1 cellular context compared by ENCODE assay signal in genomic region chr3:115822572-115822971, GRCh38.
A peak's percentile ranks its signal among the peaks of the same experiment; 100 is the strongest.
TF ChIP-seq lines count a peak whose summit lies in the region.

No MANE protein-coding gene starts in this region.

TF ChIP-seq in HepG2, 621 proteins besides CTCF, POLR2A, EP300 and RAD21 (continued from another document and continues in another):
- TF ChIP-seq ZBTB37 (CRISPR knock-in tag; IDR thresholded peaks at IDR 0.05), result no peak
- no peak for TF ChIP-seq IKZF4 (CRISPR knock-in tag; IDR thresholded peaks at IDR 0.05; ENCODE audit: borderline replicate concordance, low read depth, not compliant biosample characterization)
- TF ChIP-seq ZNF282 (IDR thresholded peaks at IDR 0.05; ENCODE audit: partially characterized antibody), result no peak
- no peak for TF ChIP-seq HOXA7 (CRISPR knock-in tag; IDR thresholded peaks at IDR 0.05)
- TF ChIP-seq ZNF275 (CRISPR knock-in tag; IDR thresholded peaks at IDR 0.05; ENCODE audit: borderline replicate concordance), result no peak
- no peak for TF ChIP-seq RELA (CRISPR knock-in tag; IDR thresholded peaks at IDR 0.05)
- TF ChIP-seq TCF12 (IDR thresholded peaks at IDR 0.05), result no peak
- TF ChIP-seq TCF12 (CRISPR knock-in tag; IDR thresholded peaks at IDR 0.05), result 0 out of 2 replicates have a peak, but pooled peaks have one; percentile 34
- TF ChIP-seq ZNF292 (CRISPR knock-in tag; IDR thresholded peaks at IDR 0.05; ENCODE audit: borderline replicate concordance, low read depth), result no peak
- TF ChIP-seq HDAC2 (CRISPR knock-in tag; IDR thresholded peaks at IDR 0.05), result 0 out of 2 replicates have a peak, but pooled peaks have one; percentile 19
- TF ChIP-seq ZGPAT (CRISPR knock-in tag; IDR thresholded peaks at IDR 0.05), result peak; percentile 66; the same call in 1 of the 2 replicates
- TF ChIP-seq ATAD3A (CRISPR knock-in tag; IDR thresholded peaks at IDR 0.05), result no peak
- TF ChIP-seq CREM (IDR thresholded peaks at IDR 0.05), result peak; percentile 79
- no peak for TF ChIP-seq CREM (CRISPR knock-in tag; IDR thresholded peaks at IDR 0.05)
- no peak for TF ChIP-seq KLF9 (CRISPR knock-in tag; IDR thresholded peaks at IDR 0.05; ENCODE audit: low read depth)
- TF ChIP-seq ZNF788 (CRISPR knock-in tag; IDR thresholded peaks at IDR 0.05; ENCODE audit: borderline replicate concordance), result no peak
- TF ChIP-seq KLF11 (CRISPR knock-in tag; IDR thresholded peaks at IDR 0.05), result no peak
- no peak for TF ChIP-seq MXD3 (CRISPR knock-in tag; IDR thresholded peaks at IDR 0.05)
- no peak for TF ChIP-seq ZNF850 (CRISPR knock-in tag; conservative IDR thresholded peaks at IDR 0.05)
- TF ChIP-seq ZNF629 (CRISPR knock-in tag; conservative IDR thresholded peaks at IDR 0.05), result no peak
- no peak for TF ChIP-seq ZNF207 (IDR thresholded peaks at IDR 0.05; ENCODE audit: borderline replicate concordance)
- TF ChIP-seq ZNF562 (CRISPR knock-in tag; IDR thresholded peaks at IDR 0.05; ENCODE audit: borderline replicate concordance), result no peak
- TF ChIP-seq NFE2 (CRISPR knock-in tag; IDR thresholded peaks at IDR 0.05), result no peak
- TF ChIP-seq ZNF749 (CRISPR knock-in tag; IDR thresholded peaks at IDR 0.05; ENCODE audit: borderline replicate concordance), result no peak
- TF ChIP-seq ZNF33B (CRISPR knock-in tag; IDR thresholded peaks at IDR 0.05), result no peak
- no peak for TF ChIP-seq HOXA3 (CRISPR knock-in tag; IDR thresholded peaks at IDR 0.05)
- TF ChIP-seq ZZZ3 (CRISPR knock-in tag; IDR thresholded peaks at IDR 0.05; ENCODE audit: borderline replicate concordance), result no peak
- no peak for TF ChIP-seq ZNF326 (CRISPR knock-in tag; IDR thresholded peaks at IDR 0.05; ENCODE audit: borderline replicate concordance)
- TF ChIP-seq ZNF280B (CRISPR knock-in tag; IDR thresholded peaks at IDR 0.05; ENCODE audit: borderline replicate concordance), result no peak
- TF ChIP-seq MNT (IDR thresholded peaks at IDR 0.05), result no peak
- TF ChIP-seq ZNF713 (CRISPR knock-in tag; IDR thresholded peaks at IDR 0.05), result no peak
- no peak for TF ChIP-seq ZFP41 (CRISPR knock-in tag; IDR thresholded peaks at IDR 0.05; ENCODE audit: borderline replicate concordance)
- TF ChIP-seq ZXDC (CRISPR knock-in tag; IDR thresholded peaks at IDR 0.05), result no peak
- no peak for TF ChIP-seq DNMT1 (CRISPR knock-in tag; IDR thresholded peaks at IDR 0.05)
- no peak for TF ChIP-seq PREB (CRISPR knock-in tag; IDR thresholded peaks at IDR 0.05)
- no peak for TF ChIP-seq ZNF296 (CRISPR knock-in tag; conservative IDR thresholded peaks at IDR 0.05)
- TF ChIP-seq POGZ (CRISPR knock-in tag; IDR thresholded peaks at IDR 0.05), result peak; percentile 49
- TF ChIP-seq NR2F1 (CRISPR knock-in tag; IDR thresholded peaks at IDR 0.05), result no peak
- no peak for TF ChIP-seq ZNF652 (CRISPR knock-in tag; IDR thresholded peaks at IDR 0.05; ENCODE audit: borderline replicate concordance, low read depth)
- TF ChIP-seq ZNF230 (CRISPR knock-in tag; IDR thresholded peaks at IDR 0.05), result no peak
- no peak for TF ChIP-seq ONECUT2 (CRISPR knock-in tag; IDR thresholded peaks at IDR 0.05)
- no peak for TF ChIP-seq ARNT2 (CRISPR knock-in tag; IDR thresholded peaks at IDR 0.05; ENCODE audit: low read depth)
- TF ChIP-seq ZFP36 (IDR thresholded peaks at IDR 0.05; ENCODE audit: borderline replicate concordance, low read depth, low read length, partially characterized antibody), result no peak
- no peak for TF ChIP-seq WIZ (CRISPR knock-in tag; IDR thresholded peaks at IDR 0.05)
- TF ChIP-seq PHF8 (CRISPR knock-in tag; IDR thresholded peaks at IDR 0.05), result no peak
- no peak for TF ChIP-seq GABPA (IDR thresholded peaks at IDR 0.05; ENCODE audit: low read depth, low read length)
- TF ChIP-seq GABPA (CRISPR knock-in tag; IDR thresholded peaks at IDR 0.05; ENCODE audit: low read depth), result peak; percentile 35; the same call in 1 of the 2 replicates
- TF ChIP-seq PAX8 (CRISPR knock-in tag; IDR thresholded peaks at IDR 0.05; ENCODE audit: borderline replicate concordance), result no peak
- TF ChIP-seq ZFP91 (CRISPR knock-in tag; IDR thresholded peaks at IDR 0.05; ENCODE audit: borderline replicate concordance), result no peak
- peak; percentile 55; the same call in 1 of the 2 replicates for TF ChIP-seq ELF3 (CRISPR knock-in tag; IDR thresholded peaks at IDR 0.05)
- no peak for TF ChIP-seq ZNF564 (CRISPR knock-in tag; IDR thresholded peaks at IDR 0.05)
- no peak for TF ChIP-seq ZNF260 (CRISPR knock-in tag; IDR thresholded peaks at IDR 0.05; ENCODE audit: borderline replicate concordance, low read depth)
- no peak for TF ChIP-seq EHMT2 (IDR thresholded peaks at IDR 0.05; ENCODE audit: borderline replicate concordance, low read depth, low read length)
- no peak for TF ChIP-seq RXRB (CRISPR knock-in tag; IDR thresholded peaks at IDR 0.05; ENCODE audit: borderline replicate concordance)
- no peak for TF ChIP-seq ZBTB49 (CRISPR knock-in tag; IDR thresholded peaks at IDR 0.05; ENCODE audit: borderline replicate concordance)
- TF ChIP-seq RBM39 (IDR thresholded peaks at IDR 0.05; ENCODE audit: low read depth, low read length, poor library complexity, severe bottlenecking), result no peak
- TF ChIP-seq ZNF883 (CRISPR knock-in tag; IDR thresholded peaks at IDR 0.05; ENCODE audit: not compliant biosample characterization), result no peak
- peak; percentile 93; the same call in 1 of the 2 replicates for TF ChIP-seq LCORL (IDR thresholded peaks at IDR 0.05)
- TF ChIP-seq LCORL (CRISPR knock-in tag; IDR thresholded peaks at IDR 0.05), result peak; percentile 39; the same call in 1 of the 2 replicates
- peak; percentile 48 for TF ChIP-seq HDAC1 (CRISPR knock-in tag; IDR thresholded peaks at IDR 0.05)
- TF ChIP-seq HOXA9 (CRISPR knock-in tag; IDR thresholded peaks at IDR 0.05; ENCODE audit: borderline replicate concordance), result no peak
